1 cellular context compared by ENCODE assay signal in the genomic region with DNA sequence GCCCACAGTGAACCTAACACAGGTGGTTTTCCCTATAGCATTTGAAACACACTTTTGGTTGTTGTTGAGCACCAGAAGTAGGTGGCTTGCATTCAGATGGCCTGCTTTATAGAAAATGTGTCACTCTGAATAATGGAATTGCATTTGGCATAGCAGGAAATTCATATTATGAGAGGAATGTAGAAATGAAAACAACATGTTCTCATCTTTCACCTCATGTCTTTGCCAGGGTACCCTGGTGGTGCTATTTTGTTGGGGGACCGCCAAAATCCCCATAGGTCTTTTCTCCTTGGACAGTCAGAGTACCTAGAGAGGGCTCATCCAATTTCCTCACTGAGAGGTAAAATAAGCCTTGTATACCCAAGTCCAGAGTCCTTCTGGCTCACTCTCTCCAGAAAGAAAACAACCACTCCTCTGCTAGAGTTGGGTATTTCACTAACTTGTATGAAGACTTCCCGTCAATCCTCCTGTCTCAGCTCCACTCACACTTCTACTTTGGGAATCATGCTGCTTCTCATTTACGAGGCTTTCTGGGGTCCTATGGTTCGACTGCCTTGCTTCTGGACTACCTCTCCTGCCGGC.
TF ChIP-seq lines count a peak whose summit lies in the region.

No MANE protein-coding gene starts in this region.

TF ChIP-seq in GM23338, 12 proteins besides CTCF, POLR2A, EP300 and RAD21 (continued from another document):
- TF ChIP-seq, protein P1, sequence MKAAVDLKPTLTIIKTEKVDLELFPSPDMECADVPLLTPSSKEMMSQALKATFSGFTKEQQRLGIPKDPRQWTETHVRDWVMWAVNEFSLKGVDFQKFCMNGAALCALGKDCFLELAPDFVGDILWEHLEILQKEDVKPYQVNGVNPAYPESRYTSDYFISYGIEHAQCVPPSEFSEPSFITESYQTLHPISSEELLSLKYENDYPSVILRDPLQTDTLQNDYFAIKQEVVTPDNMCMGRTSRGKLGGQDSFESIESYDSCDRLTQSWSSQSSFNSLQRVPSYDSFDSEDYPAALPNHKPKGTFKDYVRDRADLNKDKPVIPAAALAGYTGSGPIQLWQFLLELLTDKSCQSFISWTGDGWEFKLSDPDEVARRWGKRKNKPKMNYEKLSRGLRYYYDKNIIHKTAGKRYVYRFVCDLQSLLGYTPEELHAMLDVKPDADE (IDR thresholded peaks at IDR 0.05), result no peak
- TF ChIP-seq, protein P2, sequence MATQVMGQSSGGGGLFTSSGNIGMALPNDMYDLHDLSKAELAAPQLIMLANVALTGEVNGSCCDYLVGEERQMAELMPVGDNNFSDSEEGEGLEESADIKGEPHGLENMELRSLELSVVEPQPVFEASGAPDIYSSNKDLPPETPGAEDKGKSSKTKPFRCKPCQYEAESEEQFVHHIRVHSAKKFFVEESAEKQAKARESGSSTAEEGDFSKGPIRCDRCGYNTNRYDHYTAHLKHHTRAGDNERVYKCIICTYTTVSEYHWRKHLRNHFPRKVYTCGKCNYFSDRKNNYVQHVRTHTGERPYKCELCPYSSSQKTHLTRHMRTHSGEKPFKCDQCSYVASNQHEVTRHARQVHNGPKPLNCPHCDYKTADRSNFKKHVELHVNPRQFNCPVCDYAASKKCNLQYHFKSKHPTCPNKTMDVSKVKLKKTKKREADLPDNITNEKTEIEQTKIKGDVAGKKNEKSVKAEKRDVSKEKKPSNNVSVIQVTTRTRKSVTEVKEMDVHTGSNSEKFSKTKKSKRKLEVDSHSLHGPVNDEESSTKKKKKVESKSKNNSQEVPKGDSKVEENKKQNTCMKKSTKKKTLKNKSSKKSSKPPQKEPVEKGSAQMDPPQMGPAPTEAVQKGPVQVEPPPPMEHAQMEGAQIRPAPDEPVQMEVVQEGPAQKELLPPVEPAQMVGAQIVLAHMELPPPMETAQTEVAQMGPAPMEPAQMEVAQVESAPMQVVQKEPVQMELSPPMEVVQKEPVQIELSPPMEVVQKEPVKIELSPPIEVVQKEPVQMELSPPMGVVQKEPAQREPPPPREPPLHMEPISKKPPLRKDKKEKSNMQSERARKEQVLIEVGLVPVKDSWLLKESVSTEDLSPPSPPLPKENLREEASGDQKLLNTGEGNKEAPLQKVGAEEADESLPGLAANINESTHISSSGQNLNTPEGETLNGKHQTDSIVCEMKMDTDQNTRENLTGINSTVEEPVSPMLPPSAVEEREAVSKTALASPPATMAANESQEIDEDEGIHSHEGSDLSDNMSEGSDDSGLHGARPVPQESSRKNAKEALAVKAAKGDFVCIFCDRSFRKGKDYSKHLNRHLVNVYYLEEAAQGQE (IDR thresholded peaks at IDR 0.05; ENCODE audit: unreplicated experiment), result no peak
- TF ChIP-seq NANOG (IDR thresholded peaks at IDR 0.05; ENCODE audit: borderline replicate concordance), result no peak
